ENCODE assay signal across 10 cellular contexts in the genomic region with DNA sequence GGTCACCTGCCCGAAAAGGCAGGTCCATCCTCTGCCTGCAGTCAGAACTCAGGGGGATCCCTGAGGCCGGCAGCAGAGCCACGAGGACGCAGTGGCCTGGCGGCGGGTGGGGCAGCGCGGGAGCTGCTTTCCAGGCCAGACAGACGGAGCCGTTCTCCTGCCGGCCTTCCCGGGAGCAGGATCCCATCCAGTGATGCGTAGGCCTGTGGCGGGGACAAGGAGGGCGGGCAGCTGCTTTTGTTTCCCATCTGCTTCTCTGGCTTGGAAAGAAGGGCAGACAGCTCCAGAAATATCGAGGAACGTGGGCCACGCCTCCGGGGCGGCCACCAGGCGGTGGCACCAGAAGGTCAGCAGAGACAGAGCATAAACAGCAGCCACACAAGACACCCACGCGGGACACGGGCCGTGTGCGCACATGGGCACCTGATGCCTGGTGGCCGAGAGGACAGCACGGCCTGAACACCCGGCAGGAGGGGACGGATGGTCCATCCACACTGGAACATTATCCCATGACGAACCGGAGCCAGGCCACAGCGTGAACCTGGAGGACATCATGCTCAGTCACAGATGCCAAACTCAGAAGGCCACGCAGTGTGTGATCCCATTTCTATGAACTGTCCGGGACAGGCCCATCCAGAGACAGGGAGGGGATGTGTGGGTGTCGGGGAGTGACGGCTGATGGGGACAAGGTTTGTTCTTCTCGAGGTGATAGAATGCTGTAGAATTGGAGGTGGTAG. TPM values are rescaled to one million over a fixed set of nuclear protein-coding genes. Genes with fewer than 3 reads are reported as not detected.
A peak's percentile ranks its signal among the peaks of the same experiment; 100 is the strongest.
DNase-seq lines count a peak whose midpoint lies in the region; ATAC-seq, FAIRE-seq and TF ChIP-seq lines count a peak whose summit lies in the region.
"Had no signal": no experiment of that assay in that cellular context is flagged by ENCODE, and none has a peak within 500 bp of the region (broad histone marks: within the 10 kb centered on the region; RNA-seq: fewer than 3 reads in every experiment).

No MANE protein-coding gene starts in this region.

- H4K91ac ChIP-seq in mesenchymal stem cell (ENCODE audit: low read length): peak overlapping the region; percentile 44

- no peak overlapping the region for H2AK5ac ChIP-seq in mesenchymal stem cell (ENCODE audit: low read length, severe bottlenecking)

- H3K36me3 ChIP-seq in mesenchymal stem cell (ENCODE audit: control insufficient read depth in 1 of 2, insufficient read depth in 2 of 2, low read depth in 1 of 2, low read length in 2 of 2) (no peaks in the 10 kb centered on the region), stomach smooth muscle (ENCODE audit: control insufficient read depth in 2 of 2, insufficient read depth in 2 of 2, low read length in 2 of 2) (no peaks in the 10 kb centered on the region)

- no peaks in the 10 kb centered on the region for H3K79me1 ChIP-seq in mesenchymal stem cell (replicated peaks; ENCODE audit: low read length, poor library complexity, severe bottlenecking)

- no peaks in the 10 kb centered on the region for H3K9me3 Mint-ChIP-seq in activated T-helper 1 cell treated with anti-CD3 and anti-CD28 coated beads, Interleukin-12 subunit alpha, Interleukin-12 subunit beta, Interleukin-2, Interleukin-4 antibody, amounts not matched to agents 30 ng/mL and 10 ng/mL and 1 ng/mL, durations not matched to agents 14 hours and 24 hours and 36 hours
- no peaks in the 10 kb centered on the region for H3K9me3 Mint-ChIP-seq in chondrocyte (ENCODE audit: low read depth)

- H3K27ac Mint-ChIP-seq in activated T-helper 1 cell treated with anti-CD3 and anti-CD28 coated beads, Interleukin-12 subunit alpha, Interleukin-12 subunit beta, Interleukin-2, Interleukin-4 antibody, amounts not matched to agents 30 ng/mL and 10 ng/mL and 1 ng/mL, durations not matched to agents 14 hours and 24 hours and 36 hours: no peak overlapping the region
- H3K27ac Mint-ChIP-seq in chondrocyte (ENCODE audit: unreplicated experiment): no peak overlapping the region

- H3K4me1 ChIP-seq in mesenchymal stem cell (ENCODE audit: control insufficient read depth, insufficient read depth, low read depth, low read length) (peaks cover 29% of the 10 kb centered on the region), stomach smooth muscle (ENCODE audit: control insufficient read depth, insufficient read depth, low read length) (peaks cover 30% of the 10 kb centered on the region)

- no peak overlapping the region for H2BK5ac ChIP-seq in mesenchymal stem cell (ENCODE audit: low read depth, low read length, poor library complexity, severe bottlenecking)

- H3K36me3 Mint-ChIP-seq in activated T-helper 1 cell treated with anti-CD3 and anti-CD28 coated beads, Interleukin-12 subunit alpha, Interleukin-12 subunit beta, Interleukin-2, Interleukin-4 antibody, amounts not matched to agents 30 ng/mL and 10 ng/mL and 1 ng/mL, durations not matched to agents 14 hours and 24 hours and 36 hours (ENCODE audit: low read depth): peaks cover 5% of the 10 kb centered on the region
- H3K36me3 Mint-ChIP-seq in chondrocyte (ENCODE audit: low read depth): no peaks in the 10 kb centered on the region

- H3K9ac ChIP-seq in mesenchymal stem cell (ENCODE audit: low read length) (peak overlapping the region; percentile 63), stomach smooth muscle (ENCODE audit: low read length in 2 of 2) (peak overlapping the region; percentile 19 to 29)

- no peak; the same call in 1 of the 2 replicates for TF ChIP-seq POLR2A in GM12891 (IDR thresholded peaks at IDR 0.05; ENCODE audit: low read depth, low read length)

- no peak for ATAC-seq in HG03378 (IDR thresholded peaks at IDR 0.05; ENCODE audit: unreplicated experiment)

- H3K23ac ChIP-seq in mesenchymal stem cell (ENCODE audit: low read length in 2 of 2): no peak overlapping the region

- no peak overlapping the region for H3K4me2 ChIP-seq in mesenchymal stem cell (ENCODE audit: low read length, poor library complexity, severe bottlenecking)

- H3K14ac ChIP-seq in mesenchymal stem cell (ENCODE audit: low read length in 2 of 2): peak overlapping the region in 1 of 2 experiments; percentile 2

- WGBS in mesenchymal stem cell: 92% methylated on average over 38 of the region's 38 CpGs

- H4K8ac ChIP-seq in mesenchymal stem cell (ENCODE audit: low read length): no peak overlapping the region

- H3K18ac ChIP-seq in mesenchymal stem cell (ENCODE audit: low read depth in 1 of 2, low read length in 2 of 2): no peak overlapping the region

- intact Hi-C loops in activated T-helper 1 cell treated with anti-CD3 and anti-CD28 coated beads, Interleukin-12 subunit alpha, Interleukin-12 subunit beta, Interleukin-2, Interleukin-4 antibody, amounts not matched to agents 30 ng/mL and 10 ng/mL and 1 ng/mL, durations not matched to agents 14 hours and 24 hours and 36 hours (cut with micrococcal nuclease): no loop called here

- no peak overlapping the region for H2BK12ac ChIP-seq in mesenchymal stem cell (ENCODE audit: low read length in 2 of 2)

- H3K4me3 ChIP-seq in mesenchymal stem cell (ENCODE audit: insufficient read depth in 1 of 2, low read depth in 1 of 2, low read length in 2 of 2) (peak overlapping the region in 1 of 2 experiments; percentile 10), stomach smooth muscle (ENCODE audit: low read length in 2 of 2) (peak overlapping the region in 1 of 2 donors; percentile 40)

- no peak overlapping the region for H2AFZ ChIP-seq in mesenchymal stem cell (ENCODE audit: low read depth, low read length)

- H3K4ac ChIP-seq in mesenchymal stem cell (ENCODE audit: low read depth in 1 of 2, low read length in 2 of 2): peak overlapping the region in 1 of 2 experiments; percentile 47

- no peak for TF ChIP-seq CTCF in chondrocyte (IDR thresholded peaks at IDR 0.05)

- H3K27me3 Mint-ChIP-seq in activated T-helper 1 cell treated with anti-CD3 and anti-CD28 coated beads, Interleukin-12 subunit alpha, Interleukin-12 subunit beta, Interleukin-2, Interleukin-4 antibody, amounts not matched to agents 30 ng/mL and 10 ng/mL and 1 ng/mL, durations not matched to agents 14 hours and 24 hours and 36 hours (ENCODE audit: insufficient read depth): no peaks in the 10 kb centered on the region
- no peaks in the 10 kb centered on the region for H3K27me3 Mint-ChIP-seq in chondrocyte (ENCODE audit: low read depth)

- no peaks in the 10 kb centered on the region for H3K27me3 ChIP-seq in mesenchymal stem cell (ENCODE audit: control insufficient read depth in 1 of 2, insufficient read depth in 1 of 2, low read length in 2 of 2)
- no peaks in the 10 kb centered on the region for H3K27me3 ChIP-seq in stomach smooth muscle (ENCODE audit: control insufficient read depth in 1 of 2, insufficient read depth in 2 of 2, low read length in 2 of 2)

- no peak for FAIRE-seq in GM12891 (lab: Jason Lieb, UNC)
- FAIRE-seq: RCC 7860 had no signal

- DNase-seq in GM12891 (ENCODE audit: insufficient read length, low spot score): no peak
- no peak for DNase-seq in mesenchymal stem cell
- no peak for DNase-seq in activated T-helper 1 cell treated with anti-CD3 and anti-CD28 coated beads, Interleukin-12 subunit alpha, Interleukin-12 subunit beta, Interleukin-2, Interleukin-4 antibody, amounts not matched to agents 30 ng/mL and 10 ng/mL and 1 ng/mL, durations not matched to agents 14 hours and 24 hours and 36 hours (ENCODE audit: low spot score)
- DNase-seq in chondrocyte (ENCODE audit: low spot score): no peak
- DNase-seq in mucosa of gallbladder (ENCODE audit: low spot score): no peak
- DNase-seq: effector CD4-positive, alpha-beta T cell had no signal

- H3K9me3 ChIP-seq in mesenchymal stem cell (ENCODE audit: control insufficient read depth, low read length) (no peaks in the 10 kb centered on the region), stomach smooth muscle (ENCODE audit: control insufficient read depth in 2 of 2, low read length in 2 of 2) (no peaks in the 10 kb centered on the region)

- peak overlapping the region; percentile 93 for H3K27ac ChIP-seq in cingulate gyrus (ENCODE audit: low read depth, low read length)
- H3K27ac ChIP-seq in mesenchymal stem cell (ENCODE audit: low read length, poor library complexity, severe bottlenecking): no peak overlapping the region
- peak overlapping the region; percentile 1 for H3K27ac ChIP-seq in stomach smooth muscle (ENCODE audit: low read length)

- no peak overlapping the region for H2BK120ac ChIP-seq in mesenchymal stem cell (ENCODE audit: low read depth, low read length)

- H3K4me3 Mint-ChIP-seq in activated T-helper 1 cell treated with anti-CD3 and anti-CD28 coated beads, Interleukin-12 subunit alpha, Interleukin-12 subunit beta, Interleukin-2, Interleukin-4 antibody, amounts not matched to agents 30 ng/mL and 10 ng/mL and 1 ng/mL, durations not matched to agents 14 hours and 24 hours and 36 hours: no peak overlapping the region
- H3K4me3 Mint-ChIP-seq in chondrocyte (ENCODE audit: unreplicated experiment): no peak overlapping the region

- peak overlapping the region; percentile 60 for H2BK15ac ChIP-seq in mesenchymal stem cell (ENCODE audit: low read depth, poor library complexity, severe bottlenecking)

- peaks cover 20% of the 10 kb centered on the region for H3K4me1 Mint-ChIP-seq in activated T-helper 1 cell treated with anti-CD3 and anti-CD28 coated beads, Interleukin-12 subunit alpha, Interleukin-12 subunit beta, Interleukin-2, Interleukin-4 antibody, amounts not matched to agents 30 ng/mL and 10 ng/mL and 1 ng/mL, durations not matched to agents 14 hours and 24 hours and 36 hours (ENCODE audit: low read depth)
- H3K4me1 Mint-ChIP-seq in chondrocyte (ENCODE audit: low read depth): peaks cover 27% of the 10 kb centered on the region

RNA-seq across cellular contexts. Expression of a gene that starts 13.9 kb away (rescaled TPM):
- 178 TPM for polyA plus RNA-seq in GM12891 (2012; ENCODE audit: low read depth, missing spikeins)
- polyA plus RNA-seq in mesenchymal stem cell (2013, experiment 1 of 2): 126 TPM
- 128 TPM for polyA plus RNA-seq in mesenchymal stem cell (2013, experiment 2 of 2)
- total RNA-seq in activated T-helper 1 cell treated with anti-CD3 and anti-CD28 coated beads, Interleukin-12 subunit alpha, Interleukin-12 subunit beta, Interleukin-2, Interleukin-4 antibody, amounts not matched to agents 30 ng/mL and 10 ng/mL and 1 ng/mL, durations not matched to agents 14 hours and 24 hours and 36 hours: 150 and 166 TPM in 2 replicates
- 32.8 to 127 TPM (median 125 TPM) in 3 replicates for total RNA-seq in chondrocyte
- 246 TPM for total RNA-seq in mucosa of gallbladder

RNA-seq across cellular contexts. Expression of a gene that starts 31.2 kb away (rescaled TPM):
- 112 TPM for polyA plus RNA-seq in GM12891 (2012; ENCODE audit: low read depth, missing spikeins)
- 48.9 TPM for polyA plus RNA-seq in mesenchymal stem cell (2013, experiment 1 of 2)
- 47.9 TPM for polyA plus RNA-seq in mesenchymal stem cell (2013, experiment 2 of 2)
- total RNA-seq in activated T-helper 1 cell treated with anti-CD3 and anti-CD28 coated beads, Interleukin-12 subunit alpha, Interleukin-12 subunit beta, Interleukin-2, Interleukin-4 antibody, amounts not matched to agents 30 ng/mL and 10 ng/mL and 1 ng/mL, durations not matched to agents 14 hours and 24 hours and 36 hours: 161 and 167 TPM in 2 replicates
- 34.6 to 48.0 TPM (median 45.5 TPM) in 3 replicates for total RNA-seq in chondrocyte
- total RNA-seq in mucosa of gallbladder: 59.0 TPM

RNA-seq across cellular contexts. Expression of a gene that starts 31.8 kb away (rescaled TPM):
- 47.3 TPM for polyA plus RNA-seq in GM12891 (2012; ENCODE audit: low read depth, missing spikeins)
- 2.2 TPM for polyA plus RNA-seq in mesenchymal stem cell (2013, experiment 1 of 2)
- 2.1 TPM for polyA plus RNA-seq in mesenchymal stem cell (2013, experiment 2 of 2)
- total RNA-seq in activated T-helper 1 cell treated with anti-CD3 and anti-CD28 coated beads, Interleukin-12 subunit alpha, Interleukin-12 subunit beta, Interleukin-2, Interleukin-4 antibody, amounts not matched to agents 30 ng/mL and 10 ng/mL and 1 ng/mL, durations not matched to agents 14 hours and 24 hours and 36 hours: 6.7 and 7.1 TPM in 2 replicates
- 2.4 to 3.9 TPM (median 3.2 TPM) in 3 replicates for total RNA-seq in chondrocyte
- 11.5 TPM for total RNA-seq in mucosa of gallbladder

RNA-seq across cellular contexts. Expression of a gene that starts 49.4 kb away (rescaled TPM):
- polyA plus RNA-seq in GM12891 (2012; ENCODE audit: low read depth, missing spikeins): 42.2 TPM
- polyA plus RNA-seq in mesenchymal stem cell (2013, experiment 1 of 2): 60.4 TPM
- polyA plus RNA-seq in mesenchymal stem cell (2013, experiment 2 of 2): 58.7 TPM
- total RNA-seq in activated T-helper 1 cell treated with anti-CD3 and anti-CD28 coated beads, Interleukin-12 subunit alpha, Interleukin-12 subunit beta, Interleukin-2, Interleukin-4 antibody, amounts not matched to agents 30 ng/mL and 10 ng/mL and 1 ng/mL, durations not matched to agents 14 hours and 24 hours and 36 hours: 27.5 and 27.7 TPM in 2 replicates
- total RNA-seq in chondrocyte (61.0 to 66.2 TPM (median 65.9 TPM) in 3 replicates), mucosa of gallbladder (92.2 TPM)
